Comparison of ENCODE assay signal across 8 cellular contexts in the genomic region with DNA sequence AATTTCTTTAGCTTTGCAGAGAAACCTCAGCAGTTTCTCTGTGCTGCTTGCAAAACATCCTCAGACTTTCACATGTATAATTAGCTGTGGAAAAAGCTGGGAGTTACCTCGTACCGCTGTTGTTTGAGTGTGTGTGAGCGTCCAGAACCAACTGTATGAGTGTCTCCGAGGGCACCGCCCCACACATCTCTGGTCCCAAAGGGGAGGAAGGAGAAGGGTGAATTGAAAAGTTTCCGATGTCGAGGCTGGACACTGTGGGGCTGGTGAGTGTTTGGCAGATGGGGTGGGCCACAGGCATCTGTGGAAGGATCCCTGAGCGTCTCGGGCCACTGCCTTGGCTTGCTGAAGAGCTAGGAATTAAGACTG. TPM values are rescaled to one million over a fixed set of nuclear protein-coding genes. Genes with fewer than 3 reads are reported as not detected.
DNase-seq lines count a peak whose midpoint lies in the region; ATAC-seq and TF ChIP-seq lines count a peak whose summit lies in the region.

No MANE protein-coding gene starts in this region.

- H3K36me3 ChIP-seq in OCI-LY7 (ENCODE audit: insufficient read depth, low read length), result no peaks in the 10 kb centered on the region
- peaks cover 2 to 5% of the 10 kb centered on the region in 2 donors for H3K36me3 ChIP-seq in stomach smooth muscle (ENCODE audit: control insufficient read depth in 2 of 2, insufficient read depth in 2 of 2, low read length in 2 of 2)

- peak overlapping the region; percentile 78 for H3K27ac ChIP-seq in OCI-LY7 (ENCODE audit: low read depth, low read length, poor library complexity, severe bottlenecking)
- peak overlapping the region; percentile 91 for H3K27ac ChIP-seq in stomach smooth muscle (ENCODE audit: low read length)

- peaks cover 52% of the 10 kb centered on the region for H3K4me1 ChIP-seq in OCI-LY7 (ENCODE audit: insufficient read depth, low read length, poor library complexity, severe bottlenecking)
- H3K4me1 ChIP-seq in stomach smooth muscle (ENCODE audit: control insufficient read depth, insufficient read depth, low read length), result peaks cover 51% of the 10 kb centered on the region

- TF ChIP-seq CTCF in OCI-LY7 (conservative IDR thresholded peaks at IDR 0.05; ENCODE audit: low read length), result no peak

- ATAC-seq in left colon (no peak), HG02798 (IDR thresholded peaks at IDR 0.05; ENCODE audit: poor library complexity, unreplicated experiment) (no peak), GM21367 (IDR thresholded peaks at IDR 0.05; ENCODE audit: unreplicated experiment) (no peak)

- H3K9me3 ChIP-seq in OCI-LY7 (ENCODE audit: low read length) (no peaks in the 10 kb centered on the region), stomach smooth muscle (ENCODE audit: control insufficient read depth in 2 of 2, low read length in 2 of 2) (no peaks in the 10 kb centered on the region)

- BruUV-seq in OCI-LY7 (replicated peaks; lab: Mats Ljungman, UMichigan), result no TSS peak

- in situ Hi-C loops in T47D (cut with HindIII; ENCODE audit: low pct_unique_long_range_greater_than_20kb, low sequenced_read_pairs), result no loop called here

- DNase-seq in NCI-H510A treated with DMSO at 0.1 percent for 48 hours (lab: John Stamatoyannopoulos, UW), result peak; percentile 42
- DNase-seq in NCI-H510A (lab: John Stamatoyannopoulos, UW), result no peak
- DNase-seq in OCI-LY7 (ENCODE audit: low spot score), result peak; percentile 35
- DNase-seq in T47D (ENCODE audit: low read depth in 1 of 2, low spot score in 1 of 2), result peak; percentile 51 to 60
- DNase-seq in left colon, result peak; percentile 49 to 51

- intact Hi-C loops in OCI-LY7 (cut with micrococcal nuclease; ENCODE audit: unreplicated experiment), result loop anchor here (2.0 to 10.0 kb wide), 5 partner anchors 47 to 499 kb away; a partner anchor contains a TSS
- intact Hi-C loops in left colon (cut with DNase I, micrococcal nuclease), result loop anchor here in 1 of 2 donors (10.0 kb wide), 2 partner anchors 67 to 123 kb away; no protein-coding TSS in a partner anchor

- CTCF ChIA-PET in OCI-LY7 (lab: Charles Lee; ENCODE audit: unreplicated experiment), result no interaction called here

- peak overlapping the region; percentile 74 for H3K4me3 ChIP-seq in OCI-LY7 (ENCODE audit: low read depth, low read length, poor library complexity, severe bottlenecking)
- H3K4me3 ChIP-seq in stomach smooth muscle (ENCODE audit: low read length in 2 of 2), result peak overlapping the region; percentile 94 to 100

- no peaks in the 10 kb centered on the region for H3K9me2 ChIP-seq in OCI-LY7 (ENCODE audit: insufficient read depth, low read length)

- H4K20me1 ChIP-seq in OCI-LY7 (ENCODE audit: insufficient read depth, low read length), result no peaks in the 10 kb centered on the region

- peak overlapping the region; percentile 90 for H3K4me2 ChIP-seq in OCI-LY7 (ENCODE audit: low read length)

- H3K79me2 ChIP-seq in OCI-LY7 (ENCODE audit: insufficient read depth, low read depth, low read length), result peaks cover 20% of the 10 kb centered on the region

- H3K27me3 ChIP-seq in stomach smooth muscle (ENCODE audit: control insufficient read depth in 1 of 2, insufficient read depth in 2 of 2, low read length in 2 of 2), result no peaks in the 10 kb centered on the region

- POLR2A ChIA-PET in OCI-LY7 (lab: Charles Lee), result interaction anchor here (0.5 to 1.8 kb wide), 5 partner anchors 56 to 267 kb away, joined by 3 to 8 read pairs (median 4); no protein-coding TSS in a partner anchor

- H3K9ac ChIP-seq in stomach smooth muscle (ENCODE audit: low read length in 2 of 2), result peak overlapping the region; percentile 94 to 95

- H2AFZ ChIP-seq in OCI-LY7 (ENCODE audit: low read length), result peak overlapping the region; percentile 78; the same call in 1 of the 2 replicates

RNA-seq across cellular contexts. Expression of a gene that starts 1.2 kb away (rescaled TPM):
- total RNA-seq in OCI-LY7 (2014; rRNA removed; shearing (Covaris generic)), result 7.5 and 8.5 TPM in 2 replicates
- total RNA-seq in OCI-LY7 (2022) (16.6 and 16.7 TPM in 2 replicates), left colon (10 to 100 TPM; 17.4 to 55.8 TPM)
